1 cellular context compared by ENCODE assay signal in the genomic region with DNA sequence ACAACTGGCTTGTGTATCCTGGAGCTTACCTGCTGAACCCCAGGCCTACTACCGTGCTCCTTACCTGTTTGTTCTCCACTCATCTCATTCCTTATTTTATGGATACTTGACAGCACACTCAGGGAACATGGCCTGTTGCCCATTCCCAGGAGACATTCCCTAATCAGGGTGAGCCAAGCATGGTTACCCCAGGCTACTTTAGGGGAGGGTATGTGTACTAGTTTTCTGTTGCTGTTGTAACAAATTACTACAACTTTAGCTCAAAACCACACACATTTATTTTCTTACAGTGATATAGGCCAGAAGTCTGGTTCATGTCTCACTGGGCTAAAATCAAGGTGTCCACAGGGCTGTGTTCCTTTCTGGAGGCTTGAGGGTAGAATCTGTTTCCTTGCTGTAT.
TF ChIP-seq lines count a peak whose summit lies in the region.

No MANE protein-coding gene starts in this region.

TF ChIP-seq in GM23338, 12 proteins besides CTCF, POLR2A, EP300 and RAD21 (continued from another document):
- TF ChIP-seq, protein P1, sequence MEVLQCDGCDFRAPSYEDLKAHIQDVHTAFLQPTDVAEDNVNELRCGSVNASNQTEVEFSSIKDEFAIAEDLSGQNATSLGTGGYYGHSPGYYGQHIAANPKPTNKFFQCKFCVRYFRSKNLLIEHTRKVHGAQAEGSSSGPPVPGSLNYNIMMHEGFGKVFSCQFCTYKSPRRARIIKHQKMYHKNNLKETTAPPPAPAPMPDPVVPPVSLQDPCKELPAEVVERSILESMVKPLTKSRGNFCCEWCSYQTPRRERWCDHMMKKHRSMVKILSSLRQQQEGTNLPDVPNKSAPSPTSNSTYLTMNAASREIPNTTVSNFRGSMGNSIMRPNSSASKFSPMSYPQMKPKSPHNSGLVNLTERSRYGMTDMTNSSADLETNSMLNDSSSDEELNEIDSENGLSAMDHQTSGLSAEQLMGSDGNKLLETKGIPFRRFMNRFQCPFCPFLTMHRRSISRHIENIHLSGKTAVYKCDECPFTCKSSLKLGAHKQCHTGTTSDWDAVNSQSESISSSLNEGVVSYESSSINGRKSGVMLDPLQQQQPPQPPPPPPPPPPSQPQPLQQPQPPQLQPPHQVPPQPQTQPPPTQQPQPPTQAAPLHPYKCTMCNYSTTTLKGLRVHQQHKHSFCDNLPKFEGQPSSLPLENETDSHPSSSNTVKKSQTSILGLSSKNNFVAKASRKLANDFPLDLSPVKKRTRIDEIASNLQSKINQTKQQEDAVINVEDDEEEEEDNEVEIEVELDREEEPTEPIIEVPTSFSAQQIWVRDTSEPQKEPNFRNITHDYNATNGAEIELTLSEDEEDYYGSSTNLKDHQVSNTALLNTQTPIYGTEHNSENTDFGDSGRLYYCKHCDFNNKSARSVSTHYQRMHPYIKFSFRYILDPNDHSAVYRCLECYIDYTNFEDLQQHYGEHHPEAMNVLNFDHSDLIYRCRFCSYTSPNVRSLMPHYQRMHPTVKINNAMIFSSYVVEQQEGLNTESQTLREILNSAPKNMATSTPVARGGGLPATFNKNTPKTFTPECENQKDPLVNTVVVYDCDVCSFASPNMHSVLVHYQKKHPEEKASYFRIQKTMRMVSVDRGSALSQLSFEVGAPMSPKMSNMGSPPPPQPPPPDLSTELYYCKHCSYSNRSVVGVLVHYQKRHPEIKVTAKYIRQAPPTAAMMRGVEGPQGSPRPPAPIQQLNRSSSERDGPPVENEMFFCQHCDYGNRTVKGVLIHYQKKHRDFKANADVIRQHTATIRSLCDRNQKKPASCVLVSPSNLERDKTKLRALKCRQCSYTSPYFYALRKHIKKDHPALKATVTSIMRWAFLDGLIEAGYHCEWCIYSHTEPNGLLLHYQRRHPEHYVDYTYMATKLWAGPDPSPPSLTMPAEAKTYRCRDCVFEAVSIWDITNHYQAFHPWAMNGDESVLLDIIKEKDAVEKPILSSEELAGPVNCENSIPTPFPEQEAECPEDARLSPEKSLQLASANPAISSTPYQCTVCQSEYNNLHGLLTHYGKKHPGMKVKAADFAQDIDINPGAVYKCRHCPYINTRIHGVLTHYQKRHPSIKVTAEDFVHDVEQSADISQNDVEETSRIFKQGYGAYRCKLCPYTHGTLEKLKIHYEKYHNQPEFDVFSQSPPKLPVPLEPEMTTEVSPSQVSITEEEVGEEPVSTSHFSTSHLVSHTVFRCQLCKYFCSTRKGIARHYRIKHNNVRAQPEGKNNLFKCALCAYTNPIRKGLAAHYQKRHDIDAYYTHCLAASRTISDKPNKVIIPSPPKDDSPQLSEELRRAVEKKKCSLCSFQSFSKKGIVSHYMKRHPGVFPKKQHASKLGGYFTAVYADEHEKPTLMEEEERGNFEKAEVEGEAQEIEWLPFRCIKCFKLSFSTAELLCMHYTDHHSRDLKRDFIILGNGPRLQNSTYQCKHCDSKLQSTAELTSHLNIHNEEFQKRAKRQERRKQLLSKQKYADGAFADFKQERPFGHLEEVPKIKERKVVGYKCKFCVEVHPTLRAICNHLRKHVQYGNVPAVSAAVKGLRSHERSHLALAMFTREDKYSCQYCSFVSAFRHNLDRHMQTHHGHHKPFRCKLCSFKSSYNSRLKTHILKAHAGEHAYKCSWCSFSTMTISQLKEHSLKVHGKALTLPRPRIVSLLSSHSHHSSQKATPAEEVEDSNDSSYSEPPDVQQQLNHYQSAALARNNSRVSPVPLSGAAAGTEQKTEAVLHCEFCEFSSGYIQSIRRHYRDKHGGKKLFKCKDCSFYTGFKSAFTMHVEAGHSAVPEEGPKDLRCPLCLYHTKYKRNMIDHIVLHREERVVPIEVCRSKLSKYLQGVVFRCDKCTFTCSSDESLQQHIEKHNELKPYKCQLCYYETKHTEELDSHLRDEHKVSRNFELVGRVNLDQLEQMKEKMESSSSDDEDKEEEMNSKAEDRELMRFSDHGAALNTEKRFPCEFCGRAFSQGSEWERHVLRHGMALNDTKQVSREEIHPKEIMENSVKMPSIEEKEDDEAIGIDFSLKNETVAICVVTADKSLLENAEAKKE (CRISPR knock-in tag; IDR thresholded peaks at IDR 0.05) = no peak
- TF ChIP-seq JUNB (IDR thresholded peaks at IDR 0.05; ENCODE audit: unreplicated experiment) = no peak
- no peak for TF ChIP-seq EZH2phosphoT487 (IDR thresholded peaks at IDR 0.05; ENCODE audit: unreplicated experiment)
- TF ChIP-seq, protein P2, sequence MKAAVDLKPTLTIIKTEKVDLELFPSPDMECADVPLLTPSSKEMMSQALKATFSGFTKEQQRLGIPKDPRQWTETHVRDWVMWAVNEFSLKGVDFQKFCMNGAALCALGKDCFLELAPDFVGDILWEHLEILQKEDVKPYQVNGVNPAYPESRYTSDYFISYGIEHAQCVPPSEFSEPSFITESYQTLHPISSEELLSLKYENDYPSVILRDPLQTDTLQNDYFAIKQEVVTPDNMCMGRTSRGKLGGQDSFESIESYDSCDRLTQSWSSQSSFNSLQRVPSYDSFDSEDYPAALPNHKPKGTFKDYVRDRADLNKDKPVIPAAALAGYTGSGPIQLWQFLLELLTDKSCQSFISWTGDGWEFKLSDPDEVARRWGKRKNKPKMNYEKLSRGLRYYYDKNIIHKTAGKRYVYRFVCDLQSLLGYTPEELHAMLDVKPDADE (IDR thresholded peaks at IDR 0.05) = no peak
- TF ChIP-seq EZH2 (IDR thresholded peaks at IDR 0.05; ENCODE audit: low read depth, unreplicated experiment) = no peak
- TF ChIP-seq ZNF331 (CRISPR knock-in tag; IDR thresholded peaks at IDR 0.05; ENCODE audit: low read depth) = no peak
- no peak for TF ChIP-seq CREB1 (CRISPR knock-in tag; IDR thresholded peaks at IDR 0.05; ENCODE audit: low read depth)
